In genomic region chr2:73982140-73982617, GRCh38 we compare ENCODE assay signal across 11 cellular contexts. TPM values are rescaled to one million over a fixed set of nuclear protein-coding genes. Genes with fewer than 3 reads are reported as not detected.
DNase-seq lines count a peak whose midpoint lies in the region; ATAC-seq and TF ChIP-seq lines count a peak whose summit lies in the region.
"Had no signal": no experiment of that assay in that cellular context is flagged by ENCODE, and none has a peak within 500 bp of the region (broad histone marks: within the 10 kb centered on the region; RNA-seq: fewer than 3 reads in every experiment).

No MANE protein-coding gene starts in this region.

- intact Hi-C loops in thyroid gland (cut with DNase I): loop anchor here (10.0 kb wide), 1 partner anchor 147 kb away; no protein-coding TSS in a partner anchor

- CTCF ChIA-PET in SK-N-SH (lab: Yijun Ruan, JAX): interaction anchor here (0.5 kb wide), 1 partner anchor 138 kb away, joined by 3 read pairs; no protein-coding TSS in a partner anchor

- H3K9me3 ChIP-seq in SK-N-SH: no peaks in the 10 kb centered on the region
- no peaks in the 10 kb centered on the region for H3K9me3 ChIP-seq in thyroid gland

- H3K9ac ChIP-seq in SK-N-SH: no peak overlapping the region

- H3K9me2 ChIP-seq in SK-N-SH: no peaks in the 10 kb centered on the region

- no peak overlapping the region for H2AFZ ChIP-seq in SK-N-SH (ENCODE audit: low read depth)

- no peak for TF ChIP-seq RAD21 in SK-N-SH (IDR thresholded peaks at IDR 0.05; ENCODE audit: low read length)

- H3K4me1 ChIP-seq in SK-N-SH (ENCODE audit: control insufficient read depth in 1 of 2, insufficient read depth in 2 of 2, low read depth in 1 of 2, low read length in 1 of 2): peaks cover 10 to 48% of the 10 kb centered on the region in 2 experiments; a peak in 3 of 4 replicates
- peaks cover 25 to 49% of the 10 kb centered on the region in 2 donors for H3K4me1 ChIP-seq in thyroid gland

- no peak overlapping the region for H3K4me2 ChIP-seq in SK-N-SH

- peaks cover 10% of the 10 kb centered on the region; the same call in 1 of the 2 replicates for H3K79me2 ChIP-seq in SK-N-SH (ENCODE audit: insufficient read depth)

- no peaks in the 10 kb centered on the region for H4K20me1 ChIP-seq in SK-N-SH (ENCODE audit: insufficient read depth)

- H3K36me3 ChIP-seq in SK-N-SH (replicated peaks in 1 of 2; ENCODE audit: control insufficient read depth in 1 of 2, insufficient read depth in 2 of 2, low read length in 1 of 2) (no peaks in the 10 kb centered on the region), thyroid gland (no peaks in the 10 kb centered on the region)

- no peak for TF ChIP-seq POLR2A in thyroid gland (IDR thresholded peaks at IDR 0.05)

- H3F3A ChIP-seq in SK-N-SH (replicated peaks; ENCODE audit: insufficient read depth): peaks cover 19% of the 10 kb centered on the region

- TF ChIP-seq EP300 in SK-N-SH (IDR thresholded peaks at IDR 0.05; ENCODE audit: borderline replicate concordance in 1 of 2, low read depth in 1 of 2, low read length in 1 of 2): no peak

- WGBS in SK-N-SH (ENCODE audit: low lambda C conversion rate): 90% methylated on average over 7 of the region's 7 CpGs
- 50% methylated on average over 7 of the region's 7 CpGs for WGBS in thyroid gland, 2 donors

- no peak overlapping the region for H3K4me3 ChIP-seq in SK-N-SH (ENCODE audit: low read depth in 2 of 2, low read length in 1 of 2)
- no peak overlapping the region for H3K4me3 ChIP-seq in thyroid gland (replicated peaks in 1 of 3)

- no peak for DNase-seq in SK-N-SH
- DNase-seq in hepatic stellate cell (ENCODE audit: low spot score): peak; percentile 65
- peak; percentile 34 to 42 for DNase-seq in thyroid gland
- no peak for DNase-seq in NCI-H345 treated with DMSO at 0.1 percent for 48 hours (lab: John Stamatoyannopoulos, UW; ENCODE audit: unreplicated experiment)
- no peak for DNase-seq in NOMO-1 treated with DMSO at 0.1 percent for 48 hours (lab: John Stamatoyannopoulos, UW; ENCODE audit: unreplicated experiment)
- no peak for DNase-seq in germinal center (ENCODE audit: low spot score)
- DNase-seq: effector memory CD4-positive, alpha-beta T cell; RPMI8226 had no signal

- TF ChIP-seq CTCF in SK-N-SH (IDR thresholded peaks at IDR 0.05) (no peak), VCaP (conservative IDR thresholded peaks at IDR 0.05) (no peak), thyroid gland (IDR thresholded peaks at IDR 0.05) (no peak)

- H3K27ac ChIP-seq in SK-N-SH (ENCODE audit: low read depth in 2 of 2, low read length in 1 of 2): no peak overlapping the region
- H3K27ac ChIP-seq in VCaP: peak overlapping the region; percentile 100
- peak overlapping the region in 1 of 3 donors; percentile 93 for H3K27ac ChIP-seq in thyroid gland
- H3K27ac ChIP-seq: HL-60 had no signal

- POLR2A ChIA-PET in SK-N-SH (lab: Yijun Ruan, JAX): no interaction called here

- no peaks in the 10 kb centered on the region for H3K27me3 ChIP-seq in SK-N-SH (ENCODE audit: insufficient read depth)
- H3K27me3 ChIP-seq in thyroid gland: no peaks in the 10 kb centered on the region

- 0 out of 3 replicates have a peak, but pooled peaks have one; percentile 2 for ATAC-seq in SK-N-SH treated with all-trans-retinoic acid at 6 μM for 48 hours

TF ChIP-seq in SK-N-SH treated with all-trans-retinoic acid at 6 μM for 48 hours, 23 proteins besides CTCF, POLR2A, EP300 and RAD21 (continues in another document):
- TF ChIP-seq ZNF70 (CRISPR knock-in tag; IDR thresholded peaks at IDR 0.05) (no peak), ZNF8 (CRISPR knock-in tag; IDR thresholded peaks at IDR 0.05) (no peak), ISL1 (CRISPR knock-in tag; IDR thresholded peaks at IDR 0.05) (no peak), ZC3H10 (CRISPR knock-in tag; IDR thresholded peaks at IDR 0.05) (no peak), PATZ1 (CRISPR knock-in tag; IDR thresholded peaks at IDR 0.05; ENCODE audit: borderline replicate concordance) (no peak), POU6F1 (CRISPR knock-in tag; IDR thresholded peaks at IDR 0.05; ENCODE audit: borderline replicate concordance, low read depth) (no peak), ZFP30 (CRISPR knock-in tag; IDR thresholded peaks at IDR 0.05) (no peak), TCF4 (CRISPR knock-in tag; IDR thresholded peaks at IDR 0.05; ENCODE audit: borderline replicate concordance) (no peak), RARB (CRISPR knock-in tag; IDR thresholded peaks at IDR 0.05) (no peak), PPARA (CRISPR knock-in tag; IDR thresholded peaks at IDR 0.05; ENCODE audit: borderline replicate concordance) (no peak)

TF ChIP-seq in SK-N-SH, 30 proteins besides CTCF, POLR2A, EP300 and RAD21:
- no peak for TF ChIP-seq CHD2 (IDR thresholded peaks at IDR 0.05; ENCODE audit: low read length, partially characterized antibody)
- no peak for TF ChIP-seq EZH2phosphoT487 (IDR thresholded peaks at IDR 0.05; ENCODE audit: borderline replicate concordance, low read depth)
- no peak for TF ChIP-seq RCOR1 (IDR thresholded peaks at IDR 0.05; ENCODE audit: low read length)
- no peak for TF ChIP-seq RXRA (IDR thresholded peaks at IDR 0.05; ENCODE audit: borderline replicate concordance, low read depth)
- no peak for TF ChIP-seq GATA2 (CRISPR knock-in tag; IDR thresholded peaks at IDR 0.05)
- no peak for TF ChIP-seq SMC3 (IDR thresholded peaks at IDR 0.05; ENCODE audit: low read depth, low read length)
- TF ChIP-seq USF1 (IDR thresholded peaks at IDR 0.05; ENCODE audit: borderline replicate concordance, low read depth): no peak
- TF ChIP-seq SIN3A (IDR thresholded peaks at IDR 0.05; ENCODE audit: borderline replicate concordance, low read depth, low read length): no peak
- no peak for TF ChIP-seq POLR2AphosphoS5 (IDR thresholded peaks at IDR 0.05; ENCODE audit: low read depth, low read length)
- TF ChIP-seq ELF1 (IDR thresholded peaks at IDR 0.05): no peak
- no peak for TF ChIP-seq MEF2A (IDR thresholded peaks at IDR 0.05; ENCODE audit: borderline replicate concordance, low read depth)
- TF ChIP-seq IRF3 (IDR thresholded peaks at IDR 0.05; ENCODE audit: low read depth, low read length): no peak
- TF ChIP-seq USF2 (IDR thresholded peaks at IDR 0.05; ENCODE audit: borderline replicate concordance, low read depth, low read length): no peak
- TF ChIP-seq FOXJ3 (CRISPR knock-in tag; IDR thresholded peaks at IDR 0.05): no peak
- TF ChIP-seq PBX3 (IDR thresholded peaks at IDR 0.05): no peak
- TF ChIP-seq FOXM1 (IDR thresholded peaks at IDR 0.05; ENCODE audit: low read depth): no peak
- TF ChIP-seq JUND (IDR thresholded peaks at IDR 0.05): no peak
TF ChIP-seq in SK-N-SH: peak in this region for 0.

RNA-seq across cellular contexts. Expression of gene TET3, which starts 2.5 kb away (rescaled TPM):
- polyA plus RNA-seq in SK-N-SH (2012; rRNA removed): 1.6 TPM in 2 replicates
- 1.5 and 1.6 TPM in 2 replicates for polyA plus RNA-seq in SK-N-SH (2012; cell fraction: cytosol; rRNA removed)
- 7.2 and 8.0 TPM in 2 replicates for polyA plus RNA-seq in SK-N-SH (2012; cell fraction: nucleus; rRNA removed)
- 10 to 100 TPM in 1 of 4 donors, 1 to 10 TPM in 3; 6.4 to 10.8 (median 7.5) TPM for total RNA-seq in thyroid gland

RNA-seq across cellular contexts. Expression of gene DGUOK, which starts 55.5 kb away (rescaled TPM):
- 122 and 130 TPM in 2 replicates for polyA plus RNA-seq in SK-N-SH (2012; rRNA removed)
- polyA plus RNA-seq in SK-N-SH (2012; cell fraction: cytosol; rRNA removed): 128 and 130 TPM in 2 replicates
- 56.8 and 62.7 TPM in 2 replicates for polyA plus RNA-seq in SK-N-SH (2012; cell fraction: nucleus; rRNA removed)
- 10 to 100 TPM; 41.8 to 65.8 (median 46.9) TPM for total RNA-seq in thyroid gland

Comparison
In these comparisons a context has a peak if more than half of its experiments do, and no peak if none do; other contexts are left out.
1. DNase-seq: peak in hepatic stellate cell (single experiment) and thyroid gland (2 of 2); none in SK-N-SH (single experiment), NCI-H345 treated with DMSO at 0.1 percent for 48 hours (single experiment), NOMO-1 treated with DMSO at 0.1 percent for 48 hours (single experiment) and germinal center (single experiment).